In genomic region chr15:93349146-93349545, GRCh38 we compare ENCODE assay signal across 30 cellular contexts.
"Had no signal": no experiment of that assay in that cellular context is flagged by ENCODE, and none has a peak within 500 bp of the region (broad histone marks: within the 10 kb centered on the region; RNA-seq: fewer than 3 reads in every experiment).

No MANE protein-coding gene starts in this region.

- H3K4me1 Mint-ChIP-seq: central memory CD8-positive, alpha-beta T cell; naive B cell had no signal

- ATAC-seq: foreskin keratinocyte; gastroesophageal sphincter; heart left ventricle; left lobe of liver; mucosa of descending colon; natural killer cell treated with Interleukin-12 subunit alpha and Interleukin-12 subunit beta and Interleukin-15 and Interleukin-18, amount 100 ng/mL, for 72 hours; pancreas; sciatic nerve had no signal

- H3K27ac ChIP-seq: coronary artery, esophagus muscularis mucosa, foreskin keratinocyte, gastroesophageal sphincter, heart left ventricle, hepatocyte, neutrophil, pancreas, prostate gland, right atrium auricular region, stomach, testis, tibial artery had no signal

- DNase-seq: dermis blood vessel endothelial cell; effector CD4-positive, alpha-beta T cell; foreskin keratinocyte; heart left ventricle; kidney; mesenchymal stem cell; mucosa of descending colon; naive B cell; pancreas; stimulated activated CD4-positive, alpha-beta T cell treated with anti-CD3 and anti-CD28 coated beads, Interleukin-12 subunit alpha, Interleukin-12 subunit beta, amount 100 ng/mL, for 4 hours; stimulated activated CD4-positive, alpha-beta T cell treated with anti-CD3 and anti-CD28 coated beads, Interleukin-1b, Interleukin-23, amount 100 ng/mL, for 48 hours; stimulated activated CD4-positive, alpha-beta T cell treated with anti-CD3 and anti-CD28 coated beads, Interleukin-4, amount 100 ng/mL, for 1 hour; stimulated activated CD8-positive, alpha-beta memory T cell treated with anti-CD3 and anti-CD28 coated beads, Interleukin-4, amount 100 ng/mL, for 48 hours; stimulated activated naive CD4-positive, alpha-beta T cell; stomach; testis; tibial artery had no signal

- H3K4me3 Mint-ChIP-seq: central memory CD8-positive, alpha-beta T cell; mesothelial cell of epicardium; natural killer cell treated with Interleukin-12 subunit alpha and Interleukin-12 subunit beta and Interleukin-15 and Interleukin-18, amount 100 ng/mL, for 72 hours; type B pancreatic cell had no signal

- H3K27ac Mint-ChIP-seq: mesothelial cell of epicardium; naive B cell; natural killer cell treated with Interleukin-12 subunit alpha and Interleukin-12 subunit beta and Interleukin-15 and Interleukin-18, amount 100 ng/mL, for 72 hours; type B pancreatic cell had no signal

- H3K9me3 Mint-ChIP-seq: central memory CD8-positive, alpha-beta T cell; natural killer cell treated with Interleukin-12 subunit alpha and Interleukin-12 subunit beta and Interleukin-15 and Interleukin-18, amount 100 ng/mL, for 72 hours; type B pancreatic cell had no signal

- H3K36me3 Mint-ChIP-seq: mesothelial cell of epicardium; naive B cell; natural killer cell treated with Interleukin-12 subunit alpha and Interleukin-12 subunit beta and Interleukin-15 and Interleukin-18, amount 100 ng/mL, for 72 hours; type B pancreatic cell had no signal
